ENCODE assay signal across 8 cellular contexts in genomic region chr1:149888160-149888998, GRCh38. TPM values are rescaled to one million over a fixed set of nuclear protein-coding genes. Genes with fewer than 3 reads are reported as not detected.
DNase-seq lines count a peak whose midpoint lies in the region; ATAC-seq and TF ChIP-seq lines count a peak whose summit lies in the region.

No MANE protein-coding gene starts in this region.

- no peaks in the 10 kb centered on the region for H3K4me1 Mint-ChIP-seq in nephron
- peaks cover 6% of the 10 kb centered on the region for H3K4me1 Mint-ChIP-seq in stimulated activated naive CD8-positive, alpha-beta T cell treated with anti-CD3 and anti-CD28 coated beads, Interleukin-15, amount 100 ng/mL, for 72 hours

- no peaks in the 10 kb centered on the region for H3K9me3 Mint-ChIP-seq in nephron
- no peaks in the 10 kb centered on the region for H3K9me3 Mint-ChIP-seq in stimulated activated naive CD8-positive, alpha-beta T cell treated with anti-CD3 and anti-CD28 coated beads, Interleukin-15, amount 100 ng/mL, for 72 hours

- DNase-seq in COR-L47 (lab: John Stamatoyannopoulos, UW) (peak; percentile 78), Peyer's patch (peak; percentile 58 to 90 (median 85)), activated T-helper 1 cell treated with Interleukin-2 at 50 U/mL for 16 hours (ENCODE audit: low read depth) (peak; percentile 44), fibroblast of pulmonary artery (ENCODE audit: low read depth) (peak; percentile 92)
- DNase-seq in stimulated activated naive CD8-positive, alpha-beta T cell treated with anti-CD3 and anti-CD28 coated beads, Interleukin-15, amount 100 ng/mL, for 72 hours, result peak; percentile 84 to 90

- peak in 1 of 2 donors; percentile 80 for TF ChIP-seq POLR2A in Peyer's patch (IDR thresholded peaks at IDR 0.05)

- H3K9me3 ChIP-seq in KOPT-K1 (ENCODE audit: insufficient read depth, low read length, poor library complexity, severe bottlenecking) (no peaks in the 10 kb centered on the region), Peyer's patch (no peaks in the 10 kb centered on the region)

- no peaks in the 10 kb centered on the region for H3K36me3 Mint-ChIP-seq in nephron (ENCODE audit: low read depth)

- H3K27ac Mint-ChIP-seq in nephron, result no peak overlapping the region
- H3K27ac Mint-ChIP-seq in stimulated activated naive CD8-positive, alpha-beta T cell treated with anti-CD3 and anti-CD28 coated beads, Interleukin-15, amount 100 ng/mL, for 72 hours, result no peak overlapping the region

- no peak overlapping the region for H3K4me3 Mint-ChIP-seq in nephron
- no peak overlapping the region for H3K4me3 Mint-ChIP-seq in stimulated activated naive CD8-positive, alpha-beta T cell treated with anti-CD3 and anti-CD28 coated beads, Interleukin-15, amount 100 ng/mL, for 72 hours

- H3K36me3 ChIP-seq in KOPT-K1 (ENCODE audit: insufficient read depth, low read length), result no peaks in the 10 kb centered on the region
- no peaks in the 10 kb centered on the region for H3K36me3 ChIP-seq in Peyer's patch

- TF ChIP-seq CTCF in Peyer's patch (IDR thresholded peaks at IDR 0.05) (peak; percentile 22 to 63 (median 52)), fibroblast of pulmonary artery (IDR thresholded peaks at IDR 0.05; ENCODE audit: low read length, missing control alignments) (peak; percentile 67), nephron (IDR thresholded peaks at IDR 0.05; ENCODE audit: unreplicated experiment in 3 of 3) (peak; percentile 52 to 74 (median 56))

- no peaks in the 10 kb centered on the region for H3K27me3 ChIP-seq in Peyer's patch

- H3K27me3 Mint-ChIP-seq in nephron (ENCODE audit: low read depth), result no peaks in the 10 kb centered on the region
- no peaks in the 10 kb centered on the region for H3K27me3 Mint-ChIP-seq in stimulated activated naive CD8-positive, alpha-beta T cell treated with anti-CD3 and anti-CD28 coated beads, Interleukin-15, amount 100 ng/mL, for 72 hours

- peak overlapping the region; percentile 61 to 78 (median 71) for H3K4me3 ChIP-seq in Peyer's patch
- H3K4me3 ChIP-seq in fibroblast of pulmonary artery (replicated peaks; ENCODE audit: low read depth, low read length), result peak overlapping the region; percentile 73

- peaks cover 0 to 10% (median 0%) of the 10 kb centered on the region in 4 donors for H3K4me1 ChIP-seq in Peyer's patch

- peak; percentile 20 for ATAC-seq in GM21576 (IDR thresholded peaks at IDR 0.05; ENCODE audit: unreplicated experiment)
- peak; percentile 49 for ATAC-seq in stimulated activated naive CD8-positive, alpha-beta T cell treated with anti-CD3 and anti-CD28 coated beads, Interleukin-15, amount 100 ng/mL, for 72 hours

- H3K27ac ChIP-seq in KOPT-K1 (ENCODE audit: low read depth, low read length, poor library complexity, severe bottlenecking) (peak overlapping the region; percentile 86), Peyer's patch (peak overlapping the region; percentile 97 to 100 (median 98))

RNA-seq across cellular contexts. Expression of gene BOLA1, which starts 11.0 kb away (rescaled TPM):
- total RNA-seq in Peyer's patch, result 10 to 100 TPM in 3 of 4 donors, 1 to 10 TPM in 1; 9.1 to 37.8 (median 22.1) TPM

RNA-seq across cellular contexts. Expression of gene SV2A, which starts 29.3 kb away (rescaled TPM):
- total RNA-seq in Peyer's patch, result 1 to 10 TPM in 3 of 4 donors, under 1 TPM in 1; 0.70 to 3.3 (median 2.2) TPM

RNA-seq across cellular contexts. Expression of gene SF3B4, which starts 39.2 kb away (rescaled TPM):
- total RNA-seq in Peyer's patch, result 10 to 100 TPM; 21.0 to 32.2 (median 28.2) TPM

RNA-seq across cellular contexts. Expression of gene MTMR11, which starts 48.3 kb away (rescaled TPM):
- 100 to 1,000 TPM in 3 of 4 donors, 10 to 100 TPM in 1; 47.9 to 210 (median 175) TPM for total RNA-seq in Peyer's patch

Comparison
In these comparisons a context has a peak if more than half of its experiments do, and no peak if none do; other contexts are left out.
1. Peak in every context shown above with its lines: DNase-seq, ATAC-seq, H3K4me3 ChIP-seq and H3K27ac ChIP-seq.